Comparison of ENCODE assay signal across 2 cellular contexts in the genomic region with DNA sequence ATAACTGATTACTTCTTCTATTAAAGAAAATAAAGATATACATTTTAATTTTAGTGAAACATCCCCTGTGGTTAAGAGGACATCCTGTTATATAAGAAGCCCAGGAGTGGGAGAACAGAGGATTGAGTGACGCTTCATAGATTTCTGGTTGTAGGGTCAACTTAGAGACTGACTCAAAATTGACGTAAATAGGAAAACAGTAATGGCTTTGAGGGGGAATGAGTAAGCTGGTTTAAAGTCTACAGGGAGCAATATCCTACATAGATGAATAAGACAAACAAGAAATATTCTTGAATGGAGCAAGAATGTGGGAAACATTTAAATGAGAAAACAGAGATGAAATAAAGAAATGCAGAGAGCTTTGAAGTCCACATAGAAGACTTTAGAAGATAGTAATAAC. TPM values are rescaled to one million over a fixed set of nuclear protein-coding genes. Genes with fewer than 3 reads are reported as not detected.
"Had no signal": no experiment of that assay in that cellular context is flagged by ENCODE, and none has a peak within 500 bp of the region (broad histone marks: within the 10 kb centered on the region; RNA-seq: fewer than 3 reads in every experiment).

No MANE protein-coding gene starts in this region.

RNA-seq across cellular contexts. Expression of gene NUDT4B, which starts 20.7 kb away (rescaled TPM):
- total RNA-seq: ureter, vagina had no signal
